In genomic region chr16:66474750-66475199, GRCh38 we compare ENCODE assay signal across 8 cellular contexts. TPM values are rescaled to one million over a fixed set of nuclear protein-coding genes. Genes with fewer than 3 reads are reported as not detected.
DNase-seq lines count a peak whose midpoint lies in the region; ATAC-seq and TF ChIP-seq lines count a peak whose summit lies in the region.

No MANE protein-coding gene starts in this region.

- no peak for TF ChIP-seq CTCF in BE2C (IDR thresholded peaks at IDR 0.05; ENCODE audit: low read depth, low read length)

- H3K4me1 Mint-ChIP-seq in activated T-cell treated with anti-CD3 and anti-CD28 coated beads, Interleukin-2, amount 50 U/mL, for 24 hours (ENCODE audit: low read depth) = peaks cover 25% of the 10 kb centered on the region

- H3K9me3 Mint-ChIP-seq in activated T-cell treated with anti-CD3 and anti-CD28 coated beads, Interleukin-2, amount 50 U/mL, for 24 hours = no peaks in the 10 kb centered on the region

- no peaks in the 10 kb centered on the region for H3K27me3 ChIP-seq in BE2C

- ATAC-seq in GM18870 (IDR thresholded peaks at IDR 0.05; ENCODE audit: unreplicated experiment) (peak; percentile 91), HG03060 (IDR thresholded peaks at IDR 0.05; ENCODE audit: low read depth, unreplicated experiment) (peak; percentile 63)

- DNase-seq in NCI-H524 treated with DMSO at 0.1 percent for 48 hours (lab: John Stamatoyannopoulos, UW) (peak; percentile 51), renal cortical epithelial cell (ENCODE audit: low read depth) (peak; percentile 22), BE2C (no peak), D341Med (ENCODE audit: low spot score) (no peak), ecto neural progenitor cell (ENCODE audit: low spot score) (no peak)
- no peak for DNase-seq in activated T-cell treated with anti-CD3 and anti-CD28 coated beads, Interleukin-2, amount 50 U/mL, for 24 hours

- no peaks in the 10 kb centered on the region for H3K9me3 ChIP-seq in BE2C

- peak overlapping the region; percentile 76 for H3K27ac Mint-ChIP-seq in activated T-cell treated with anti-CD3 and anti-CD28 coated beads, Interleukin-2, amount 50 U/mL, for 24 hours

- peaks cover 7% of the 10 kb centered on the region for H3K4me1 ChIP-seq in BE2C

- no peaks in the 10 kb centered on the region for H3K27me3 Mint-ChIP-seq in activated T-cell treated with anti-CD3 and anti-CD28 coated beads, Interleukin-2, amount 50 U/mL, for 24 hours

- H3K4me3 Mint-ChIP-seq in activated T-cell treated with anti-CD3 and anti-CD28 coated beads, Interleukin-2, amount 50 U/mL, for 24 hours = no peak overlapping the region

- H3K36me3 Mint-ChIP-seq in activated T-cell treated with anti-CD3 and anti-CD28 coated beads, Interleukin-2, amount 50 U/mL, for 24 hours (ENCODE audit: low read depth) = no peaks in the 10 kb centered on the region

- no peak overlapping the region for H3K4me3 ChIP-seq in BE2C (ENCODE audit: low read depth, low read length)

- H3K36me3 ChIP-seq in BE2C = no peaks in the 10 kb centered on the region

RNA-seq across cellular contexts. Expression of gene BEAN1, which starts 47.7 kb away (rescaled TPM):
- total RNA-seq in renal cortical epithelial cell = 3.8 and 4.2 TPM in 2 replicates
- not detected for polyA plus RNA-seq in BE2C (2012; ENCODE audit: insufficient read depth, insufficient read length, low read depth)

Comparison
In these comparisons a context has a peak if more than half of its experiments do, and no peak if none do; other contexts are left out.
1. DNase-seq: peak in NCI-H524 treated with DMSO at 0.1 percent for 48 hours (single experiment) and renal cortical epithelial cell (single experiment); none in activated T-cell treated with anti-CD3 and anti-CD28 coated beads, Interleukin-2, amount 50 U/mL, for 24 hours (single experiment), BE2C (single experiment), D341Med (single experiment) and ecto neural progenitor cell (single experiment).